ENCODE assay signal across 21 cellular contexts in genomic region chr17:73703216-73703615, GRCh38. TPM values are rescaled to one million over a fixed set of nuclear protein-coding genes. Genes with fewer than 3 reads are reported as not detected.
DNase-seq lines count a peak whose midpoint lies in the region; TF ChIP-seq lines count a peak whose summit lies in the region.
"Had no signal": no experiment of that assay in that cellular context is flagged by ENCODE, and none has a peak within 500 bp of the region (broad histone marks: within the 10 kb centered on the region; RNA-seq: fewer than 3 reads in every experiment).

No MANE protein-coding gene starts in this region.

- intact Hi-C loops in spleen (cut with DNase I; ENCODE audit: low total_unique reads) = no loop called here

- no peaks in the 10 kb centered on the region for H3K36me3 Mint-ChIP-seq in neural progenitor cell

- DNase-seq in NCI-H748 (lab: John Stamatoyannopoulos, UW; ENCODE audit: unreplicated experiment) (peak; percentile 17), NCI-H748 treated with DMSO at 0.1 percent for 48 hours (lab: John Stamatoyannopoulos, UW) (no peak), ELF-1 (ENCODE audit: low read depth, low spot score) (peak; percentile 36), ecto neural progenitor cell (ENCODE audit: low spot score) (peak; percentile 68), neural progenitor cell (ENCODE audit: low spot score) (peak; percentile 20), retina (no peak), spleen (no peak), iPS-NIHi7 (ENCODE audit: extremely low spot score) (no peak)
- DNase-seq: CD4-positive, CD25-positive, alpha-beta regulatory T cell; DMS79; KBM-7; NCI-H1105; NCI-H1694 treated with DMSO at 0.1 percent for 48 hours; NCI-H2081 treated with DMSO at 0.1 percent for 48 hours; NCI-H226; NCI-H510A treated with DMSO at 0.1 percent for 48 hours; NCI-H82; OCI-M1; SJCRH30 had no signal

- H3K27me3 ChIP-seq in neural progenitor cell (peaks cover 4% of the 10 kb centered on the region), spleen (replicated peaks in 1 of 7) (peaks cover 0 to 16% (median 0%) of the 10 kb centered on the region in 7 donors)

- H3K79me2 ChIP-seq in neural progenitor cell (ENCODE audit: low read depth) = no peaks in the 10 kb centered on the region

- no peaks in the 10 kb centered on the region for H3K36me3 ChIP-seq in neural progenitor cell
- H3K36me3 ChIP-seq in spleen = no peaks in the 10 kb centered on the region
- H3K36me3 ChIP-seq: SJCRH30 had no signal

- peaks cover 7% of the 10 kb centered on the region for H3K4me1 Mint-ChIP-seq in neural progenitor cell

- no peaks in the 10 kb centered on the region for H3F3A ChIP-seq in neural progenitor cell (ENCODE audit: low read depth)

- WGBS in spleen, 5 donors = 73 to 95% (median 83%) methylated on average over 2 to 4 of the region's 4 CpGs

- H3K27me3 Mint-ChIP-seq in neural progenitor cell (ENCODE audit: insufficient read depth, low read depth) = peaks cover 16% of the 10 kb centered on the region

- H3K4me3 ChIP-seq in neural progenitor cell (no peak overlapping the region), spleen (no peak overlapping the region)
- H3K4me3 ChIP-seq: SJCRH30 had no signal

- no peak overlapping the region for H3K27ac Mint-ChIP-seq in neural progenitor cell
- H3K27ac Mint-ChIP-seq: CD4-positive, CD25-positive, alpha-beta regulatory T cell had no signal

- no peaks in the 10 kb centered on the region for H4K20me1 ChIP-seq in neural progenitor cell (ENCODE audit: low read depth)

- H3K4me3 Mint-ChIP-seq in neural progenitor cell = no peak overlapping the region
- H3K4me3 Mint-ChIP-seq: CD4-positive, CD25-positive, alpha-beta regulatory T cell had no signal

- H3K9me3 Mint-ChIP-seq in neural progenitor cell = peaks cover 7% of the 10 kb centered on the region

- TF ChIP-seq CTCF in neural progenitor cell (IDR thresholded peaks at IDR 0.05) (no peak), spleen (IDR thresholded peaks at IDR 0.05 in 8 of 11, conservative IDR thresholded peaks at IDR 0.05 in 3 of 11) (no peak)

- TF ChIP-seq POLR2A in spleen (IDR thresholded peaks at IDR 0.05) = no peak

- H3K4me2 ChIP-seq in neural progenitor cell = no peak overlapping the region

- no peaks in the 10 kb centered on the region for H3K9me3 ChIP-seq in neural progenitor cell (ENCODE audit: low read depth)
- peaks cover 0 to 8% (median 3%) of the 10 kb centered on the region in 8 donors for H3K9me3 ChIP-seq in spleen
- H3K9me3 ChIP-seq: SJCRH30 had no signal

- H3K4me1 ChIP-seq in neural progenitor cell (no peaks in the 10 kb centered on the region), spleen (no peaks in the 10 kb centered on the region)
- H3K4me1 ChIP-seq: SJCRH30 had no signal

- H3K9ac ChIP-seq in neural progenitor cell = no peak overlapping the region

- H3K27ac ChIP-seq in neural progenitor cell = no peak overlapping the region
- H3K27ac ChIP-seq in spleen = no peak overlapping the region
- H3K27ac ChIP-seq: HL-60, SJCRH30 had no signal

- no peak overlapping the region for H2AFZ ChIP-seq in neural progenitor cell (replicated peaks)

RNA-seq across cellular contexts. Expression of gene SDK2, which starts 59.0 kb away (rescaled TPM):
- total RNA-seq in neural progenitor cell (ENCODE audit: low replicate concordance) (15.3 and 39.9 TPM in 2 replicates), spleen (10 to 100 TPM in 5 of 7 donors, 1 to 10 TPM in 2; 9.2 to 16.5 (median 10.8) TPM)
- under 1 TPM; 0.86 to 1.00 (median 0.96) TPM for polyA plus RNA-seq in spleen
- total RNA-seq: HT-29 had no signal

Comparison
In these comparisons a context has a peak if more than half of its experiments do, and no peak if none do; other contexts are left out.
1. DNase-seq: peak in NCI-H748 (single experiment), ELF-1 (single experiment), ecto neural progenitor cell (single experiment) and neural progenitor cell (single experiment); none in NCI-H748 treated with DMSO at 0.1 percent for 48 hours (single experiment), retina (single experiment), spleen (single experiment) and iPS-NIHi7 (single experiment).